In the genomic region with DNA sequence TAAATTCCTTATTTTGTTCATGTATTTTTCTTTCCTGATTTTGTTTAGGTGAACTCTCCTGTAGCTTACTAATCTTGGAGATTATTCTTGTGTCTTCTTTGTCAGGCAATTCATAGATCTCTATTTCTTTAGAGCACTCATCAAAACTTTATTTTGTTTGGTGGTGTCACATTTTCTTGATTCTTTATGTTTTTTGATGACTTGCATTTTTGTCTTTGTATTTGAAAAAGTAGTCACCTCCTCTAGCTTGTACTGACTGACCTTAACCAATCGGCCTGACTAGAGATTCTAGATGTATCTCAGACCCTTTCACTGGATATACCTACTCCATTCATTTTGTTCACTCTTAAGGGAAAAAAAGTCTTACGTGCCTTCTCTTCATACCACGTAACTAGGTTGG, we compare ENCODE assay signal across 30 cellular contexts.
"Had no signal": no experiment of that assay in that cellular context is flagged by ENCODE, and none has a peak within 500 bp of the region (broad histone marks: within the 10 kb centered on the region; RNA-seq: fewer than 3 reads in every experiment).

No MANE protein-coding gene starts in this region.

- H3K36me3 ChIP-seq: neutrophil, ovary, spleen, suprapubic skin, tibial artery, transverse colon, upper lobe of right lung, uterus had no signal

- DNase-seq: naive thymus-derived CD8-positive, alpha-beta T cell; nephron progenitor cell; nucleus accumbens; ovary; posterior cingulate gyrus; psoas muscle; spleen; stimulated activated CD4-positive, alpha-beta T cell treated with anti-CD3 and anti-CD28 coated beads, Interleukin-12 subunit alpha, Interleukin-12 subunit beta, amount 100 ng/mL, for 4 hours; stimulated activated CD4-positive, alpha-beta T cell treated with anti-CD3 and anti-CD28 coated beads, Interleukin-1b, Interleukin-23, amount 100 ng/mL, for 48 hours; stimulated activated CD4-positive, alpha-beta T cell treated with anti-CD3 and anti-CD28 coated beads, Interleukin-4, amount 100 ng/mL, for 1 hour; stimulated activated CD4-positive, alpha-beta T cell treated with anti-CD3 and anti-CD28 coated beads, Interleukin-4, amount 100 ng/mL, for 4 hours; stimulated activated CD8-positive, alpha-beta memory T cell treated with anti-CD3 and anti-CD28 coated beads, Interleukin-4, amount 100 ng/mL, for 48 hours; stimulated activated naive CD4-positive, alpha-beta T cell; stimulated activated naive CD8-positive, alpha-beta T cell treated with anti-CD3 and anti-CD28 coated beads, Interleukin-15, amount 100 ng/mL, for 72 hours; stimulated activated naive CD8-positive, alpha-beta T cell treated with anti-CD3 and anti-CD28 coated beads, Interleukin-15, Interleukin-2, amounts not matched to agents 100 U/mL and 50 U/mL, for 24 hours; substantia nigra; testis; tibial artery; transverse colon; upper lobe of right lung; uterus had no signal

- H3K79me2 ChIP-seq: parathyroid adenoma had no signal

- H3K4me1 ChIP-seq: parathyroid adenoma, psoas muscle, spleen, suprapubic skin, testis, tibial artery, transverse colon, upper lobe of right lung, uterus had no signal

- H3K27ac ChIP-seq: neutrophil, ovary, parathyroid adenoma, psoas muscle, skin epidermis, spleen, suprapubic skin, testis, tibial artery, transverse colon, upper lobe of right lung, uterus had no signal

- H3K27me3 ChIP-seq: neutrophil, ovary, spleen, suprapubic skin, testis, tibial artery, transverse colon, upper lobe of right lung, uterus had no signal

- H3K9ac ChIP-seq: parathyroid adenoma had no signal

- ATAC-seq: naive thymus-derived CD8-positive, alpha-beta T cell; natural killer cell treated with Interleukin-12 subunit alpha and Interleukin-12 subunit beta and Interleukin-15 and Interleukin-18, amount 100 ng/mL, for 72 hours; psoas muscle; right cardiac atrium; sciatic nerve; stimulated activated memory B cell treated with anti-CD40 and anti-IgM and Interleukin-4, amounts not matched to agents 10 μg/mL and 1 μg/mL and 100 μg/mL, for 72 hours; stimulated activated naive CD8-positive, alpha-beta T cell treated with anti-CD3 and anti-CD28 coated beads, Interleukin-15, amount 100 ng/mL, for 72 hours; stimulated activated naive CD8-positive, alpha-beta T cell treated with anti-CD3 and anti-CD28 coated beads, Interleukin-15, Interleukin-2, amounts not matched to agents 100 U/mL and 50 U/mL, for 24 hours; upper lobe of right lung had no signal

- H3K9me3 ChIP-seq: neutrophil, ovary, psoas muscle, suprapubic skin, testis, upper lobe of right lung, uterus had no signal

- H2AFZ ChIP-seq: parathyroid adenoma had no signal

- H3K4me3 ChIP-seq: ovary, psoas muscle, skin epidermis, smooth muscle cell, spleen, suprapubic skin, testis, tibial artery, transverse colon, upper lobe of right lung, uterus had no signal

- H3K4me2 ChIP-seq: smooth muscle cell had no signal
